Comparison of ENCODE assay signal across 8 cellular contexts in the genomic region with DNA sequence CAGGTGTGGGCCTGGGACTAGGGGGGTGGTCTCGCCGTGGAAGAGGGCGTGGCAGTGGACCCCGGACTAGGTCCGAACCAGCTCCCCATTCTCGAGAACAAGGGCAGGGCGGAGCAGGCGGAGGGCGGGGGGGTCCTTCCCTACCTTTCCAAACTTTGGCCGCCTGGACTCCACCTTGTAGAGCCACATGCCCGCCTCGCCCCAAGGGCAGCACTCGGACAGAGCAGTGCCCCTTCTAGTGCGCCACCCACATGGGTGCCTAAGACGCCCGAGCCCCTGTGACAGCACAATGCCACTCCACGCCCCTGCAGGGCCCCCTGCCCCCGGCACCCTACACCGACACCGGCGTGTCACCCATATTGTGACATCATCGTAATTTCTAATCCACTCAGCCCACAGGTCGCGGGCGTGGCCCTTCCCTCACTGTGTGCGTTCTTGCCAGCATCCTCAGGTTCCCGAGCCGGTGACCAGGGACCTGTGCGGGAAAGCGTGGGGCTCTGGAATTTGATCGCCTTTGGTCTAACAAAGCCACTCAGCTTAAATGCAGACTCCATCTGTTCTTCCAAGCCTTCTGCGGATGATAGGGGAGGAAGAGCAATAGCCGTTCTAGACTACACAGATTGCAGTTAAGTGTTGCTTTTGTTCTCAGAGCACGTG. TPM values are rescaled to one million over a fixed set of nuclear protein-coding genes. Genes with fewer than 3 reads are reported as not detected.
A peak's percentile ranks its signal among the peaks of the same experiment; 100 is the strongest.
DNase-seq lines count a peak whose midpoint lies in the region; ATAC-seq and TF ChIP-seq lines count a peak whose summit lies in the region.

No MANE protein-coding gene starts in this region.

- peak overlapping the region; percentile 88 for H2AFZ ChIP-seq in osteoblast (ENCODE audit: low read length)

- H3K4me2 ChIP-seq in osteoblast (ENCODE audit: insufficient read depth, low read length) = peak overlapping the region; percentile 83

- H3K79me2 ChIP-seq in osteoblast (ENCODE audit: insufficient read depth, low read length) = peaks cover 32% of the 10 kb centered on the region

- H3K36me3 ChIP-seq in osteoblast (ENCODE audit: insufficient read depth, low read length) = peaks cover 15% of the 10 kb centered on the region

- peaks cover 25% of the 10 kb centered on the region for H3K4me1 ChIP-seq in osteoblast (ENCODE audit: insufficient read depth, low read length)

- no peak overlapping the region for H3K27ac ChIP-seq in osteoblast (ENCODE audit: low read depth, low read length)

- no peaks in the 10 kb centered on the region for H4K20me1 ChIP-seq in osteoblast (ENCODE audit: insufficient read depth, low read length)

- in situ Hi-C loops in GM13977 (cut with MboI; ENCODE audit: low pct_unique_long_range_greater_than_20kb, low sequenced_read_pairs, unreplicated experiment) = no loop called here

- no peak for ATAC-seq in HG03442 (IDR thresholded peaks at IDR 0.05; ENCODE audit: unreplicated experiment)

- TF ChIP-seq CTCF in fibroblast of pulmonary artery (IDR thresholded peaks at IDR 0.05; ENCODE audit: low read length, missing control alignments) (no peak), osteoblast (IDR thresholded peaks at IDR 0.05; ENCODE audit: extremely low read depth, low read depth, low read length) (no peak), GM13977 (IDR thresholded peaks at IDR 0.05; ENCODE audit: extremely low read depth, insufficient read depth, missing control alignments) (no peak)

- no peaks in the 10 kb centered on the region for H3K27me3 ChIP-seq in osteoblast (ENCODE audit: insufficient read depth, low read length)

- H3K4me3 ChIP-seq in fibroblast of pulmonary artery (replicated peaks; ENCODE audit: low read depth, low read length) = peak overlapping the region; percentile 73
- peak overlapping the region; percentile 75 for H3K4me3 ChIP-seq in osteoblast (ENCODE audit: insufficient read depth, low read length)

- H3K9me3 ChIP-seq in osteoblast (ENCODE audit: low read depth, low read length) = no peaks in the 10 kb centered on the region

- DNase-seq in DMS153 treated with DMSO at 0.1 percent for 48 hours (lab: John Stamatoyannopoulos, UW; ENCODE audit: unreplicated experiment) (peak; percentile 70), NCI-H1694 treated with DMSO at 0.1 percent for 48 hours (lab: John Stamatoyannopoulos, UW) (peak; percentile 91), fibroblast of pulmonary artery (ENCODE audit: low read depth) (no peak), osteoblast (ENCODE audit: insufficient read length, low spot score, missing footprints) (no peak), NCI-H2029 (lab: John Stamatoyannopoulos, UW) (no peak), GM13977 (ENCODE audit: low spot score) (no peak)
- DNase-seq in activated T-cell treated with anti-CD3 and anti-CD28 coated beads, Interleukin-2, amount 50 U/mL, for 1 hour = peak; percentile 52

RNA-seq across cellular contexts. Expression of a gene that starts 0.6 kb away (rescaled TPM):
- total RNA-seq in osteoblast = 34.7 and 35.1 TPM in 2 replicates

RNA-seq across cellular contexts. Expression of a gene that starts 31.3 kb away (rescaled TPM):
- total RNA-seq in osteoblast = 9.8 and 11.2 TPM in 2 replicates

RNA-seq across cellular contexts. Expression of a gene that starts 47.5 kb away (rescaled TPM):
- 0.72 and 0.88 TPM in 2 replicates for total RNA-seq in osteoblast

Comparison
In these comparisons a context has a peak if more than half of its experiments do, and no peak if none do; other contexts are left out.
1. DNase-seq: peak in DMS153 treated with DMSO at 0.1 percent for 48 hours (single experiment), NCI-H1694 treated with DMSO at 0.1 percent for 48 hours (single experiment) and activated T-cell treated with anti-CD3 and anti-CD28 coated beads, Interleukin-2, amount 50 U/mL, for 1 hour (single experiment); none in fibroblast of pulmonary artery (single experiment), osteoblast (single experiment), NCI-H2029 (single experiment) and GM13977 (single experiment).